Comparison of ENCODE assay signal across 12 cellular contexts in genomic region chr9:35771079-35771441, GRCh38. TPM values are rescaled to one million over a fixed set of nuclear protein-coding genes. Genes with fewer than 3 reads are reported as not detected.
DNase-seq lines count a peak whose midpoint lies in the region; ATAC-seq and TF ChIP-seq lines count a peak whose summit lies in the region.
"Had no signal": no experiment of that assay in that cellular context is flagged by ENCODE, and none has a peak within 500 bp of the region (broad histone marks: within the 10 kb centered on the region; RNA-seq: fewer than 3 reads in every experiment).

No MANE protein-coding gene starts in this region.

- H3K36me3 ChIP-seq in mucosa of descending colon (ENCODE audit: low read depth): no peaks in the 10 kb centered on the region
- H3K36me3 ChIP-seq in transverse colon: no peaks in the 10 kb centered on the region

- 16 to 24% methylated on average over 4 of the region's 4 CpGs for WGBS in transverse colon (ENCODE audit: low coverage in 1 of 2), 2 donors

- H3K27ac ChIP-seq in coronary artery (peak overlapping the region; percentile 39 to 41), transverse colon (peak overlapping the region; percentile 78 to 81 (median 80))

- no peak for TF ChIP-seq CTCF in coronary artery (IDR thresholded peaks at IDR 0.05)
- TF ChIP-seq CTCF in mucosa of descending colon (IDR thresholded peaks at IDR 0.05): no peak
- no peak for TF ChIP-seq CTCF in transverse colon (IDR thresholded peaks at IDR 0.05)

- TF ChIP-seq EP300 in transverse colon (IDR thresholded peaks at IDR 0.05; ENCODE audit: low read depth): no peak

- TF ChIP-seq POLR2A in transverse colon (IDR thresholded peaks at IDR 0.05): no peak

- no peaks in the 10 kb centered on the region for H3K27me3 ChIP-seq in transverse colon

- H3K4me1 ChIP-seq in mucosa of descending colon (ENCODE audit: low read depth) (peaks cover 23% of the 10 kb centered on the region), transverse colon (peaks cover 18 to 28% (median 20%) of the 10 kb centered on the region in 4 donors)

- no peaks in the 10 kb centered on the region for H3K9me3 ChIP-seq in mucosa of descending colon
- H3K9me3 ChIP-seq in transverse colon: no peaks in the 10 kb centered on the region

- intact Hi-C loops in mucosa of descending colon (cut with DNase I, micrococcal nuclease) (no loop called here), transverse colon (cut with DNase I; ENCODE audit: low total_unique reads) (no loop called here)

- peak overlapping the region; percentile 29 for H3K4me3 ChIP-seq in coronary artery
- H3K4me3 ChIP-seq in mucosa of descending colon: no peak overlapping the region
- no peak overlapping the region for H3K4me3 ChIP-seq in transverse colon

- ATAC-seq in mucosa of descending colon: peak; percentile 69

- DNase-seq in DMS53 (lab: John Stamatoyannopoulos, UW) (peak; percentile 12), DMS53 treated with DMSO at 0.1 percent for 48 hours (lab: John Stamatoyannopoulos, UW; ENCODE audit: unreplicated experiment) (no peak), coronary artery (ENCODE audit: low spot score) (no peak), mucosa of descending colon (peak in 1 of 3 donors; percentile 45), transverse colon (no peak), NCI-H748 (lab: John Stamatoyannopoulos, UW; ENCODE audit: unreplicated experiment) (no peak), NCI-H187 (lab: John Stamatoyannopoulos, UW) (no peak)
- no peak for DNase-seq in activated CD4-positive, CD25-positive, alpha-beta regulatory T cell treated with anti-CD3 and anti-CD28 coated beads, Interleukin-2, amount 50 U/mL, for 72 hours
- DNase-seq: 8988T, H7, retina had no signal

- in situ Hi-C loops in transverse colon (cut with MboI; ENCODE audit: low pct_ligation_motif_present in 1 of 4, low pct_unique_long_range_greater_than_20kb in 1 of 4, low sequenced_read_pairs in 3 of 4): no loop called here

RNA-seq across cellular contexts. Expression of gene MSMP, which starts 17.0 kb away (rescaled TPM):
- total RNA-seq in mucosa of descending colon: under 1 TPM in 1 of 3 donors, not detected in 2; 0.48 TPM
- not detected for total RNA-seq in transverse colon
- total RNA-seq: H7, myocyte had no signal

RNA-seq across cellular contexts. Expression of gene NPR2, which starts 20.3 kb away (rescaled TPM):
- total RNA-seq in mucosa of descending colon (10 to 100 TPM in 2 of 3 donors, 1 to 10 TPM in 1; 8.8 to 31.8 (median 12.0) TPM), transverse colon (1 to 10 TPM; 1.1 to 6.8 (median 4.9) TPM)

RNA-seq across cellular contexts. Expression of gene RGP1, which starts 22.0 kb away (rescaled TPM):
- total RNA-seq in mucosa of descending colon: 10 to 100 TPM; 46.5 to 55.7 (median 55.7) TPM
- total RNA-seq in transverse colon: 10 to 100 TPM; 30.3 to 47.5 (median 43.7) TPM

RNA-seq across cellular contexts. Expression of gene GBA2, which starts 22.0 kb away (rescaled TPM):
- total RNA-seq in mucosa of descending colon: 100 to 1,000 TPM; 157 to 285 (median 223) TPM
- 100 to 1,000 TPM; 217 to 709 (median 255) TPM for total RNA-seq in transverse colon

RNA-seq across cellular contexts. Expression of gene CREB3, which starts 38.6 kb away (rescaled TPM):
- total RNA-seq in mucosa of descending colon: 10 to 100 TPM; 28.2 to 47.7 (median 34.3) TPM
- total RNA-seq in transverse colon: 10 to 100 TPM; 22.4 to 69.7 (median 45.5) TPM
